1 cellular context compared by ENCODE assay signal in the genomic region with DNA sequence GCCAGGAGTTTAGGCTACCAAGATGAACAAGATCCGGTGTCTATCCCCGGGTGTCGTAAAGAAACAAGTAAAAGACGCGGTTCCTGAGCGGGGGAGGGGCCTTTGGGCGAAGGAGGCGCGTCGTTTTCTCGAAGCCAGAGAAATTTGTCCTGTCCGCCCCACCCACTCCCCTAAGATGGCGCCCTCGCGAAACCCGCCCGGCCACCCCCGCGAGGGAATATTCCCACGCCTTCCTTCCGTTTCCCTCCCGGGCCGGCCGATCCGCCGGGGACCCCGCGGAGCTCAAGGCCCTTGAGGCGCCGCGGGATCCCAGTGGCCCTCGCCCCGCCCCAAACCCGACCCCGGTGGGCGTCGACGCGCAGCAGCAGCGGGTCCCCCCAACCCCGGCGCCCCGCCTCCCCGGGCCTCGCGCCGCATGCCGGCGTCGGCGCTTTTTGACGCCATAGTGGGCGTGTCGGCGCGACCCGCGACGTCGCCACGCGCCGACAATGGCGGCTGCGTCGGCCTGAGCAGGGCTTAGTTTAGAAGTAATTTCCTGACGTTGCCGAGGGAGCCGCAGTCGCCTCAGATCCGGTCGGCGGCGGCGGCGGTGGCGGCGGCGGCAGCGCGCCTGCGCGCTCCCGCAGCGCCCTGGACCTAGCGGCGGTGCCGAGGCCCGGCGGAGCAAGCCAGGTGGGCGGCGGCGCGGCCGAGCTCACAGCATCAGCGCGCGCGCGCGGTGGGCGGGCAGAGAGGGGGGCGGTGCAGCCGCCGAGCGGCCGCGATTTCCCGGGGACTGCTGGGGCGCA.
A peak's percentile ranks its signal among the peaks of the same experiment; 100 is the strongest.
TF ChIP-seq lines count a peak whose summit lies in the region.

No MANE protein-coding gene starts in this region.

TF ChIP-seq in HepG2, 621 proteins besides CTCF, POLR2A, EP300 and RAD21 (continues in another document):
- peak; percentile 97 for TF ChIP-seq HOXA3 (CRISPR knock-in tag; IDR thresholded peaks at IDR 0.05)
- TF ChIP-seq, protein P1, sequence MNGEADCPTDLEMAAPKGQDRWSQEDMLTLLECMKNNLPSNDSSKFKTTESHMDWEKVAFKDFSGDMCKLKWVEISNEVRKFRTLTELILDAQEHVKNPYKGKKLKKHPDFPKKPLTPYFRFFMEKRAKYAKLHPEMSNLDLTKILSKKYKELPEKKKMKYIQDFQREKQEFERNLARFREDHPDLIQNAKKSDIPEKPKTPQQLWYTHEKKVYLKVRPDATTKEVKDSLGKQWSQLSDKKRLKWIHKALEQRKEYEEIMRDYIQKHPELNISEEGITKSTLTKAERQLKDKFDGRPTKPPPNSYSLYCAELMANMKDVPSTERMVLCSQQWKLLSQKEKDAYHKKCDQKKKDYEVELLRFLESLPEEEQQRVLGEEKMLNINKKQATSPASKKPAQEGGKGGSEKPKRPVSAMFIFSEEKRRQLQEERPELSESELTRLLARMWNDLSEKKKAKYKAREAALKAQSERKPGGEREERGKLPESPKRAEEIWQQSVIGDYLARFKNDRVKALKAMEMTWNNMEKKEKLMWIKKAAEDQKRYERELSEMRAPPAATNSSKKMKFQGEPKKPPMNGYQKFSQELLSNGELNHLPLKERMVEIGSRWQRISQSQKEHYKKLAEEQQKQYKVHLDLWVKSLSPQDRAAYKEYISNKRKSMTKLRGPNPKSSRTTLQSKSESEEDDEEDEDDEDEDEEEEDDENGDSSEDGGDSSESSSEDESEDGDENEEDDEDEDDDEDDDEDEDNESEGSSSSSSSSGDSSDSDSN (CRISPR knock-in tag; IDR thresholded peaks at IDR 0.05), result 0 out of 2 replicates have a peak, but pooled peaks have one; percentile 11
- TF ChIP-seq ZNF564 (CRISPR knock-in tag; IDR thresholded peaks at IDR 0.05), result no peak
- TF ChIP-seq, protein P2, sequence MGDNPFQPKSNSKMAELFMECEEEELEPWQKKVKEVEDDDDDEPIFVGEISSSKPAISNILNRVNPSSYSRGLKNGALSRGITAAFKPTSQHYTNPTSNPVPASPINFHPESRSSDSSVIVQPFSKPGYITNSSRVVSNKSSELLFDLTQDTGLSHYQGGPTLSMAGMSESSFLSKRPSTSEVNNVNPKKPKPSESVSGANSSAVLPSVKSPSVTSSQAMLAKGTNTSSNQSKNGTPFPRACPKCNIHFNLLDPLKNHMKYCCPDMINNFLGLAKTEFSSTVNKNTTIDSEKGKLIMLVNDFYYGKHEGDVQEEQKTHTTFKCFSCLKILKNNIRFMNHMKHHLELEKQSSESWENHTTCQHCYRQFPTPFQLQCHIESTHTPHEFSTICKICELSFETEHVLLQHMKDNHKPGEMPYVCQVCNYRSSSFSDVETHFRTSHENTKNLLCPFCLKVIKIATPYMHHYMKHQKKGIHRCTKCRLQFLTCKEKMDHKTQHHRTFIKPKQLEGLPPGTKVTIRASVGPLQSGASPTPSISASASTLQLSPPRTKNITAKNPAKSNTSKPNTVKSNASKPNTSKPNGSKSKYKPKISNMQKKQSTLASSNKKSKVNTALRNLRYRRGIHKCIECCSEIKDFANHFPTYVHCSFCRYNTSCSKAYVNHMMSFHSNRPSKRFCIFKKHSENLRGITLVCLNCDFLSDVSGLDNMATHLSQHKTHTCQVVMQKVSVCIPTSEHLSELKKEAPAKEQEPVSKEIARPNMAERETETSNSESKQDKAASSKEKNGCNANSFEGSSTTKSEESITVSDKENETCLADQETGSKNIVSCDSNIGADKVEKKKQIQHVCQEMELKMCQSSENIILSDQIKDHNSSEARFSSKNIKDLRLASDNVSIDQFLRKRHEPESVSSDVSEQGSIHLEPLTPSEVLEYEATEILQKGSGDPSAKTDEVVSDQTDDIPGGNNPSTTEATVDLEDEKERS (CRISPR knock-in tag; IDR thresholded peaks at IDR 0.05), result no peak
- peak; percentile 70; the same call in 1 of the 2 replicates for TF ChIP-seq YEATS4 (CRISPR knock-in tag; IDR thresholded peaks at IDR 0.05; ENCODE audit: borderline replicate concordance)
- TF ChIP-seq ATF7-NPFF (CRISPR knock-in tag; IDR thresholded peaks at IDR 0.05; ENCODE audit: low read depth), result peak; percentile 36; the same call in 1 of the 2 replicates
- TF ChIP-seq, protein P3, sequence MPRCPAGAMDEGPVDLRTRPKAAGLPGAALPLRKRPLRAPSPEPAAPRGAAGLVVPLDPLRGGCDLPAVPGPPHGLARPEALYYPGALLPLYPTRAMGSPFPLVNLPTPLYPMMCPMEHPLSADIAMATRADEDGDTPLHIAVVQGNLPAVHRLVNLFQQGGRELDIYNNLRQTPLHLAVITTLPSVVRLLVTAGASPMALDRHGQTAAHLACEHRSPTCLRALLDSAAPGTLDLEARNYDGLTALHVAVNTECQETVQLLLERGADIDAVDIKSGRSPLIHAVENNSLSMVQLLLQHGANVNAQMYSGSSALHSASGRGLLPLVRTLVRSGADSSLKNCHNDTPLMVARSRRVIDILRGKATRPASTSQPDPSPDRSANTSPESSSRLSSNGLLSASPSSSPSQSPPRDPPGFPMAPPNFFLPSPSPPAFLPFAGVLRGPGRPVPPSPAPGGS (CRISPR knock-in tag; IDR thresholded peaks at IDR 0.05), result no peak
- TF ChIP-seq, protein P4, sequence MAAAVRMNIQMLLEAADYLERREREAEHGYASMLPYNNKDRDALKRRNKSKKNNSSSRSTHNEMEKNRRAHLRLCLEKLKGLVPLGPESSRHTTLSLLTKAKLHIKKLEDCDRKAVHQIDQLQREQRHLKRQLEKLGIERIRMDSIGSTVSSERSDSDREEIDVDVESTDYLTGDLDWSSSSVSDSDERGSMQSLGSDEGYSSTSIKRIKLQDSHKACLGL (CRISPR knock-in tag; IDR thresholded peaks at IDR 0.05), result no peak
- TF ChIP-seq, protein P5, sequence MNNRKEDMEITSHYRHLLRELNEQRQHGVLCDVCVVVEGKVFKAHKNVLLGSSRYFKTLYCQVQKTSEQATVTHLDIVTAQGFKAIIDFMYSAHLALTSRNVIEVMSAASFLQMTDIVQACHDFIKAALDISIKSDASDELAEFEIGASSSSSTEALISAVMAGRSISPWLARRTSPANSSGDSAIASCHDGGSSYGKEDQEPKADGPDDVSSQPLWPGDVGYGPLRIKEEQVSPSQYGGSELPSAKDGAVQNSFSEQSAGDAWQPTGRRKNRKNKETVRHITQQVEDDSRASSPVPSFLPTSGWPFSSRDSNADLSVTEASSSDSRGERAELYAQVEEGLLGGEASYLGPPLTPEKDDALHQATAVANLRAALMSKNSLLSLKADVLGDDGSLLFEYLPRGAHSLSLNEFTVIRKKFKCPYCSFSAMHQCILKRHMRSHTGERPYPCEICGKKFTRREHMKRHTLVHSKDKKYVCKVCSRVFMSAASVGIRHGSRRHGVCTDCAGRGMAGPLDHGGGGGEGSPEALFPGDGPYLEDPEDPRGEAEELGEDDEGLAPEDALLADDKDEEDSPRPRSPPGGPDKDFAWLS (CRISPR knock-in tag; IDR thresholded peaks at IDR 0.05; ENCODE audit: borderline replicate concordance), result no peak
- TF ChIP-seq, protein P6, sequence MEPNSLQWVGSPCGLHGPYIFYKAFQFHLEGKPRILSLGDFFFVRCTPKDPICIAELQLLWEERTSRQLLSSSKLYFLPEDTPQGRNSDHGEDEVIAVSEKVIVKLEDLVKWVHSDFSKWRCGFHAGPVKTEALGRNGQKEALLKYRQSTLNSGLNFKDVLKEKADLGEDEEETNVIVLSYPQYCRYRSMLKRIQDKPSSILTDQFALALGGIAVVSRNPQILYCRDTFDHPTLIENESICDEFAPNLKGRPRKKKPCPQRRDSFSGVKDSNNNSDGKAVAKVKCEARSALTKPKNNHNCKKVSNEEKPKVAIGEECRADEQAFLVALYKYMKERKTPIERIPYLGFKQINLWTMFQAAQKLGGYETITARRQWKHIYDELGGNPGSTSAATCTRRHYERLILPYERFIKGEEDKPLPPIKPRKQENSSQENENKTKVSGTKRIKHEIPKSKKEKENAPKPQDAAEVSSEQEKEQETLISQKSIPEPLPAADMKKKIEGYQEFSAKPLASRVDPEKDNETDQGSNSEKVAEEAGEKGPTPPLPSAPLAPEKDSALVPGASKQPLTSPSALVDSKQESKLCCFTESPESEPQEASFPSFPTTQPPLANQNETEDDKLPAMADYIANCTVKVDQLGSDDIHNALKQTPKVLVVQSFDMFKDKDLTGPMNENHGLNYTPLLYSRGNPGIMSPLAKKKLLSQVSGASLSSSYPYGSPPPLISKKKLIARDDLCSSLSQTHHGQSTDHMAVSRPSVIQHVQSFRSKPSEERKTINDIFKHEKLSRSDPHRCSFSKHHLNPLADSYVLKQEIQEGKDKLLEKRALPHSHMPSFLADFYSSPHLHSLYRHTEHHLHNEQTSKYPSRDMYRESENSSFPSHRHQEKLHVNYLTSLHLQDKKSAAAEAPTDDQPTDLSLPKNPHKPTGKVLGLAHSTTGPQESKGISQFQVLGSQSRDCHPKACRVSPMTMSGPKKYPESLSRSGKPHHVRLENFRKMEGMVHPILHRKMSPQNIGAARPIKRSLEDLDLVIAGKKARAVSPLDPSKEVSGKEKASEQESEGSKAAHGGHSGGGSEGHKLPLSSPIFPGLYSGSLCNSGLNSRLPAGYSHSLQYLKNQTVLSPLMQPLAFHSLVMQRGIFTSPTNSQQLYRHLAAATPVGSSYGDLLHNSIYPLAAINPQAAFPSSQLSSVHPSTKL (CRISPR knock-in tag; IDR thresholded peaks at IDR 0.05), result no peak
- 0 out of 2 replicates have a peak, but pooled peaks have one; percentile 26 for TF ChIP-seq MEIS2 (CRISPR knock-in tag; IDR thresholded peaks at IDR 0.05)
- TF ChIP-seq SMYD3 (CRISPR knock-in tag; IDR thresholded peaks at IDR 0.05), result no peak
- TF ChIP-seq ZFY (CRISPR knock-in tag; IDR thresholded peaks at IDR 0.05), result peak; percentile 80
- no peak for TF ChIP-seq ZC3H4 (CRISPR knock-in tag; IDR thresholded peaks at IDR 0.05; ENCODE audit: borderline replicate concordance)
- TF ChIP-seq, protein P7, sequence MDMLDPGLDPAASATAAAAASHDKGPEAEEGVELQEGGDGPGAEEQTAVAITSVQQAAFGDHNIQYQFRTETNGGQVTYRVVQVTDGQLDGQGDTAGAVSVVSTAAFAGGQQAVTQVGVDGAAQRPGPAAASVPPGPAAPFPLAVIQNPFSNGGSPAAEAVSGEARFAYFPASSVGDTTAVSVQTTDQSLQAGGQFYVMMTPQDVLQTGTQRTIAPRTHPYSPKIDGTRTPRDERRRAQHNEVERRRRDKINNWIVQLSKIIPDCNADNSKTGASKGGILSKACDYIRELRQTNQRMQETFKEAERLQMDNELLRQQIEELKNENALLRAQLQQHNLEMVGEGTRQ (IDR thresholded peaks at IDR 0.05; ENCODE audit: low read depth, low read length), result no peak
- TF ChIP-seq, protein P7 (CRISPR knock-in tag; IDR thresholded peaks at IDR 0.05; ENCODE audit: borderline replicate concordance), result no peak
- TF ChIP-seq ZNF672 (CRISPR knock-in tag; IDR thresholded peaks at IDR 0.05), result no peak
- TF ChIP-seq, protein P8, sequence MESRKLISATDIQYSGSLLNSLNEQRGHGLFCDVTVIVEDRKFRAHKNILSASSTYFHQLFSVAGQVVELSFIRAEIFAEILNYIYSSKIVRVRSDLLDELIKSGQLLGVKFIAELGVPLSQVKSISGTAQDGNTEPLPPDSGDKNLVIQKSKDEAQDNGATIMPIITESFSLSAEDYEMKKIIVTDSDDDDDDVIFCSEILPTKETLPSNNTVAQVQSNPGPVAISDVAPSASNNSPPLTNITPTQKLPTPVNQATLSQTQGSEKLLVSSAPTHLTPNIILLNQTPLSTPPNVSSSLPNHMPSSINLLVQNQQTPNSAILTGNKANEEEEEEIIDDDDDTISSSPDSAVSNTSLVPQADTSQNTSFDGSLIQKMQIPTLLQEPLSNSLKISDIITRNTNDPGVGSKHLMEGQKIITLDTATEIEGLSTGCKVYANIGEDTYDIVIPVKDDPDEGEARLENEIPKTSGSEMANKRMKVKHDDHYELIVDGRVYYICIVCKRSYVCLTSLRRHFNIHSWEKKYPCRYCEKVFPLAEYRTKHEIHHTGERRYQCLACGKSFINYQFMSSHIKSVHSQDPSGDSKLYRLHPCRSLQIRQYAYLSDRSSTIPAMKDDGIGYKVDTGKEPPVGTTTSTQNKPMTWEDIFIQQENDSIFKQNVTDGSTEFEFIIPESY (CRISPR knock-in tag; IDR thresholded peaks at IDR 0.05), result no peak
- no peak for TF ChIP-seq ZNF878 (CRISPR knock-in tag; IDR thresholded peaks at IDR 0.05)
- TF ChIP-seq ZFX (CRISPR knock-in tag; IDR thresholded peaks at IDR 0.05; ENCODE audit: low read depth), result peak; percentile 71
- no peak for TF ChIP-seq TBP (CRISPR knock-in tag; IDR thresholded peaks at IDR 0.05)
- TF ChIP-seq, protein P9, sequence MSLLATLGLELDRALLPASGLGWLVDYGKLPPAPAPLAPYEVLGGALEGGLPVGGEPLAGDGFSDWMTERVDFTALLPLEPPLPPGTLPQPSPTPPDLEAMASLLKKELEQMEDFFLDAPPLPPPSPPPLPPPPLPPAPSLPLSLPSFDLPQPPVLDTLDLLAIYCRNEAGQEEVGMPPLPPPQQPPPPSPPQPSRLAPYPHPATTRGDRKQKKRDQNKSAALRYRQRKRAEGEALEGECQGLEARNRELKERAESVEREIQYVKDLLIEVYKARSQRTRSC (CRISPR knock-in tag; IDR thresholded peaks at IDR 0.05; ENCODE audit: low read depth), result no peak
- TF ChIP-seq, protein P10, sequence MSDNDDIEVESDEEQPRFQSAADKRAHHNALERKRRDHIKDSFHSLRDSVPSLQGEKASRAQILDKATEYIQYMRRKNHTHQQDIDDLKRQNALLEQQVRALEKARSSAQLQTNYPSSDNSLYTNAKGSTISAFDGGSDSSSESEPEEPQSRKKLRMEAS (IDR thresholded peaks at IDR 0.05), result peak; percentile 79
- TF ChIP-seq MXI1 (IDR thresholded peaks at IDR 0.05; ENCODE audit: borderline replicate concordance, low read depth, low read length), result peak; percentile 31; the same call in 1 of the 3 replicates
- peak; percentile 18 for TF ChIP-seq SKI (IDR thresholded peaks at IDR 0.05; ENCODE audit: partially characterized antibody)
- TF ChIP-seq, protein P11, sequence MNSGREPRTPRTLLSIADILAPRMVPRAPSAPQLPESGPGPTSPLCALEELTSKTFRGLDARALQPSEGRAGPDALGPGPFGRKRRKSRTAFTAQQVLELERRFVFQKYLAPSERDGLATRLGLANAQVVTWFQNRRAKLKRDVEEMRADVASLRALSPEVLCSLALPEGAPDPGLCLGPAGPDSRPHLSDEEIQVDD (CRISPR knock-in tag; IDR thresholded peaks at IDR 0.05; ENCODE audit: borderline replicate concordance), result no peak
- TF ChIP-seq TBL1XR1 (IDR thresholded peaks at IDR 0.05; ENCODE audit: borderline replicate concordance, low read length, partially characterized antibody), result no peak
- TF ChIP-seq, protein P12, sequence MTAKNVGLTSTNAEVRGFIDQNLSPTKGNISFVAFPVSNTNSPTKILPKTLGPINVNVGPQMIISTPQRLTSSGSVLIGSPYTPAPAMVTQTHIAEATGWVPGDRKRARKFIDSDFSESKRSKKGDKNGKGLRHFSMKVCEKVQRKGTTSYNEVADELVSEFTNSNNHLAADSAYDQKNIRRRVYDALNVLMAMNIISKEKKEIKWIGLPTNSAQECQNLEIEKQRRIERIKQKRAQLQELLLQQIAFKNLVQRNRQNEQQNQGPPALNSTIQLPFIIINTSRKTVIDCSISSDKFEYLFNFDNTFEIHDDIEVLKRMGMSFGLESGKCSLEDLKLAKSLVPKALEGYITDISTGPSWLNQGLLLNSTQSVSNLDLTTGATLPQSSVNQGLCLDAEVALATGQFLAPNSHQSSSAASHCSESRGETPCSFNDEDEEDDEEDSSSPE (CRISPR knock-in tag; IDR thresholded peaks at IDR 0.05), result peak; percentile 30; the same call in 1 of the 2 replicates
- peak; percentile 69; the same call in 1 of the 2 replicates for TF ChIP-seq CREB1 (IDR thresholded peaks at IDR 0.05)
- TF ChIP-seq CREB1 (CRISPR knock-in tag; IDR thresholded peaks at IDR 0.05), result peak; percentile 79
- 0 out of 2 replicates have a peak, but pooled peaks have one; percentile 29 for TF ChIP-seq ZBTB7B (CRISPR knock-in tag; IDR thresholded peaks at IDR 0.05)
- no peak for TF ChIP-seq ZFP36L2 (CRISPR knock-in tag; IDR thresholded peaks at IDR 0.05)
- no peak for TF ChIP-seq SP1 (IDR thresholded peaks at IDR 0.05)
- TF ChIP-seq SP1 (CRISPR knock-in tag; IDR thresholded peaks at IDR 0.05), result peak; percentile 92
